Comparison of ENCODE assay signal across 7 cellular contexts in the genomic region with DNA sequence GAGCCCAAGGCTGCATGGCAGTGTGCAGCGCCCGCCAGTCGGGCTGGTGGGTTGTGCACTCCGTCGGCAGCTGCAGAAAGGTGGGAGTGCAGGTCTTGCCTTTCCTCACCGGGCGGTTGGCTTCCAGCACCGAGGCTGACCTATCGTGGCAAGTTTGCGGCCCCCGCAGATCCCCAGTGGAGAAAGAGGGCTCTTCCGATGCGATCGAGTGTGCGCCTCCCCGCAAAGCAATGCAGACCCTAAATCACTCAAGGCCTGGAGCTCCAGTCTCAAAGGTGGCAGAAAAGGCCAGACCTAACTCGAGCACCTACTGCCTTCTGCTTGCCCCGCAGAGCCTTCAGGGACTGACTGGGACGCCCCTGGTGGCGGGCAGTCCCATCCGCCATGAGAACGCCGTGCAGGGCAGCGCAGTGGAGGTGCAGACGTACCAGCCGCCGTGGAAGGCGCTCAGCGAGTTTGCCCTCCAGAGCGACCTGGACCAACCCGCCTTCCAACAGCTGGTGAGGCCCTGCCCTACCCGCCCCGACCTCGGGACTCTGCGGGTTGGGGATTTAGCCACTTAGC.
A peak's percentile ranks its signal among the peaks of the same experiment; 100 is the strongest.
DNase-seq lines count a peak whose midpoint lies in the region; ATAC-seq and TF ChIP-seq lines count a peak whose summit lies in the region.

No MANE protein-coding gene starts in this region.

- H3K27me3 ChIP-seq in WERI-Rb-1 (ENCODE audit: insufficient read depth, low read depth, severe bottlenecking), result no peaks in the 10 kb centered on the region
- peaks cover 46% of the 10 kb centered on the region for H3K27me3 ChIP-seq in rectal smooth muscle tissue (ENCODE audit: control insufficient read depth, insufficient read depth, low read length)

- H3K27ac ChIP-seq in WERI-Rb-1, result peak overlapping the region; percentile 97
- H3K27ac ChIP-seq in rectal smooth muscle tissue (ENCODE audit: low read depth, low read length), result no peak overlapping the region

- H3K4me3 ChIP-seq in WERI-Rb-1 (ENCODE audit: low read depth, low read length), result peak overlapping the region; percentile 96
- peak overlapping the region; percentile 62 for H3K4me3 ChIP-seq in rectal smooth muscle tissue (ENCODE audit: low read length)

- H3K9me3 ChIP-seq in WERI-Rb-1 (ENCODE audit: severe bottlenecking), result no peaks in the 10 kb centered on the region

- H3K9ac ChIP-seq in rectal smooth muscle tissue (ENCODE audit: low read length), result no peak overlapping the region

- peaks cover 3% of the 10 kb centered on the region for H3K4me1 ChIP-seq in rectal smooth muscle tissue (ENCODE audit: control insufficient read depth, insufficient read depth, low read length)

- DNase-seq in GM19238 (ENCODE audit: insufficient read length, low spot score) (peak; percentile 59), WERI-Rb-1 (no peak), erythroblast (lab: John Stamatoyannopoulos, UW) (peak; percentile 33 to 35), NCI-H187 treated with DMSO at 0.1 percent for 48 hours (lab: John Stamatoyannopoulos, UW) (no peak), middle frontal gyrus (ENCODE audit: extremely low spot score, low spot score) (no peak)

- H3K36me3 ChIP-seq in WERI-Rb-1 (peaks cover 79% of the 10 kb centered on the region), rectal smooth muscle tissue (ENCODE audit: control insufficient read depth, insufficient read depth, low read length) (no peaks in the 10 kb centered on the region)

- no peak for TF ChIP-seq POLR2A in erythroblast (IDR thresholded peaks at IDR 0.05; ENCODE audit: low read length)

- no peak for ATAC-seq in HG03460 (IDR thresholded peaks at IDR 0.05; ENCODE audit: unreplicated experiment)

- TF ChIP-seq CTCF in WERI-Rb-1 (IDR thresholded peaks at IDR 0.05; ENCODE audit: low read depth, low read length), result peak; percentile 55; the same call in 1 of the 2 replicates

Comparison
In these comparisons a context has a peak if more than half of its experiments do, and no peak if none do; other contexts are left out.
1. DNase-seq: peak in GM19238 (single experiment) and erythroblast (2 of 2); none in WERI-Rb-1 (single experiment), NCI-H187 treated with DMSO at 0.1 percent for 48 hours (single experiment) and middle frontal gyrus (single experiment).